ENCODE assay signal across 13 cellular contexts in the genomic region with DNA sequence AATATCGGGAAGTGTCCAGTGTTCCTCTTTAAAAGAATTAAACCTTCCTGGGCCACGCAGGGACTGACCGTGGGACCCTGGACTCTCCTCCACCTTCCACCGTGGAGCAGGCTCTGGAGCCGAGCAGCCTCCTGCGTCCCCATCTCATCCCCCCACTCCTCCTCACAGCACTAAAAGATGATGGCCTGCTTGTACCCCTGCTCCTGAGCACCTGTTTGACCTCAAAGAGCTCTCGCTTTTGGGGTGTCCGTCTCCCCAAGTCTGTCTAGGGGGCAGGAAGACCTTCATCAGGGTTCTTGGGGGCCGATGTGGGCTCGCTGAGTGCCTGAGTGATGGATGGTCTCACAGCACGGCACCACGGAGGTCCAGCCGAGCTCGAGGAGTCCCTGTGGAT. TPM values are rescaled to one million over a fixed set of nuclear protein-coding genes. Genes with fewer than 3 reads are reported as not detected.
DNase-seq lines count a peak whose midpoint lies in the region; ATAC-seq and TF ChIP-seq lines count a peak whose summit lies in the region.
"Had no signal": no experiment of that assay in that cellular context is flagged by ENCODE, and none has a peak within 500 bp of the region (broad histone marks: within the 10 kb centered on the region; RNA-seq: fewer than 3 reads in every experiment).

No MANE protein-coding gene starts in this region.

- dilution Hi-C loops in mammary epithelial cell (cut with HindIII; ENCODE audit: low sequenced_read_pairs), result no loop called here

- no peak for DNase-seq in activated naive CD8-positive, alpha-beta T cell treated with anti-CD3 and anti-CD28 coated beads, Interleukin-2, amount 50 U/mL, for 24 hours
- no peak for DNase-seq in mammary epithelial cell
- no peak for DNase-seq in mesenchymal stem cell
- DNase-seq in upper lobe of right lung, result peak; percentile 51
- no peak for DNase-seq in naive thymus-derived CD4-positive, alpha-beta T cell
- no peak for DNase-seq in DMS 273 (lab: John Stamatoyannopoulos, UW; ENCODE audit: unreplicated experiment)
- DNase-seq: activated CD4-positive, CD25-positive, alpha-beta regulatory T cell treated with anti-CD3 and anti-CD28 coated beads, Interleukin-2, amount 50 U/mL, for 72 hours; activated T-cell treated with anti-CD3 and anti-CD28 coated beads, Interleukin-2, amount 50 U/mL, for 4 hours; brain microvascular endothelial cell; left ventricle myocardium inferior had no signal

- H3K4me2 ChIP-seq in mammary epithelial cell (ENCODE audit: insufficient read depth, low read depth, low read length) (peak overlapping the region; percentile 92), mesenchymal stem cell (ENCODE audit: low read length, poor library complexity, severe bottlenecking) (no peak overlapping the region)

- no peak overlapping the region for H2BK15ac ChIP-seq in mesenchymal stem cell (ENCODE audit: low read depth, poor library complexity, severe bottlenecking)

- TF ChIP-seq CTCF in mammary epithelial cell (conservative IDR thresholded peaks at IDR 0.05 in 1 of 2, IDR thresholded peaks at IDR 0.05 in 1 of 2; ENCODE audit: extremely low read depth in 1 of 2, insufficient read depth in 1 of 2, low read depth in 1 of 2, low read length in 2 of 2) (no peak), upper lobe of right lung (IDR thresholded peaks at IDR 0.05) (no peak)

- H3K4ac ChIP-seq in mesenchymal stem cell (ENCODE audit: low read depth in 1 of 2, low read length in 2 of 2), result no peak overlapping the region

- H2BK12ac ChIP-seq in mesenchymal stem cell (ENCODE audit: low read length in 2 of 2), result no peak overlapping the region

- POLR2A ChIA-PET in naive thymus-derived CD4-positive, alpha-beta T cell (lab: Charles Lee), result no interaction called here

- H3K27ac Mint-ChIP-seq in activated naive CD8-positive, alpha-beta T cell, result no peak overlapping the region
- no peak overlapping the region for H3K27ac Mint-ChIP-seq in activated naive CD8-positive, alpha-beta T cell treated with anti-CD3 and anti-CD28 coated beads, Interleukin-2, amount 50 U/mL, for 24 hours
- H3K27ac Mint-ChIP-seq in naive thymus-derived CD4-positive, alpha-beta T cell, result no peak overlapping the region

- H3K36me3 Mint-ChIP-seq in activated naive CD8-positive, alpha-beta T cell, result peaks cover 2% of the 10 kb centered on the region
- no peaks in the 10 kb centered on the region for H3K36me3 Mint-ChIP-seq in activated naive CD8-positive, alpha-beta T cell treated with anti-CD3 and anti-CD28 coated beads, Interleukin-2, amount 50 U/mL, for 24 hours (ENCODE audit: low read depth)
- no peaks in the 10 kb centered on the region for H3K36me3 Mint-ChIP-seq in naive thymus-derived CD4-positive, alpha-beta T cell

- BruUV-seq in mammary epithelial cell (replicated peaks; lab: Mats Ljungman, UMichigan), result no TSS peak

- no peak overlapping the region for H2BK5ac ChIP-seq in mesenchymal stem cell (ENCODE audit: low read depth, low read length, poor library complexity, severe bottlenecking)

- H4K8ac ChIP-seq in mesenchymal stem cell (ENCODE audit: low read length), result no peak overlapping the region

- no peak overlapping the region for H3K23ac ChIP-seq in mesenchymal stem cell (ENCODE audit: low read length in 2 of 2)

- H4K91ac ChIP-seq in mesenchymal stem cell (ENCODE audit: low read length), result no peak overlapping the region

- H3K36me3 ChIP-seq in mammary epithelial cell (ENCODE audit: insufficient read depth, low read length) (peaks cover 5% of the 10 kb centered on the region), mesenchymal stem cell (ENCODE audit: control insufficient read depth in 1 of 2, insufficient read depth in 2 of 2, low read depth in 1 of 2, low read length in 2 of 2) (no peaks in the 10 kb centered on the region), upper lobe of right lung (no peaks in the 10 kb centered on the region)
- no peaks in the 10 kb centered on the region for H3K36me3 ChIP-seq in naive thymus-derived CD4-positive, alpha-beta T cell (ENCODE audit: control insufficient read depth in 2 of 3, insufficient read depth in 3 of 3, low read length in 3 of 3)
- H3K36me3 ChIP-seq: brain microvascular endothelial cell, left ventricle myocardium inferior had no signal

- H2BK120ac ChIP-seq in mesenchymal stem cell (ENCODE audit: low read depth, low read length), result no peak overlapping the region

- H3K27ac ChIP-seq in mammary epithelial cell (ENCODE audit: insufficient read depth, low read depth, low read length) (peak overlapping the region; percentile 77), mesenchymal stem cell (ENCODE audit: low read length, poor library complexity, severe bottlenecking) (no peak overlapping the region), upper lobe of right lung (no peak overlapping the region)
- no peak overlapping the region for H3K27ac ChIP-seq in naive thymus-derived CD4-positive, alpha-beta T cell (ENCODE audit: low read depth, low read length)
- H3K27ac ChIP-seq: brain microvascular endothelial cell, left ventricle myocardium inferior, SJSA1 had no signal

- H2AFZ ChIP-seq in mammary epithelial cell (ENCODE audit: low read depth, low read length) (no peak overlapping the region), mesenchymal stem cell (ENCODE audit: low read depth, low read length) (no peak overlapping the region)

- H3K79me2 ChIP-seq in mammary epithelial cell (ENCODE audit: insufficient read depth, low read length), result peaks cover 59% of the 10 kb centered on the region

- H3K4me1 ChIP-seq in mammary epithelial cell (ENCODE audit: insufficient read depth, low read length) (peaks cover 27% of the 10 kb centered on the region), mesenchymal stem cell (ENCODE audit: control insufficient read depth, insufficient read depth, low read depth, low read length) (peaks cover 22% of the 10 kb centered on the region), upper lobe of right lung (peaks cover 16% of the 10 kb centered on the region)
- H3K4me1 ChIP-seq in naive thymus-derived CD4-positive, alpha-beta T cell (ENCODE audit: control insufficient read depth in 2 of 2, insufficient read depth in 2 of 2, low read length in 2 of 2), result no peaks in the 10 kb centered on the region

- H3K4me3 ChIP-seq in mammary epithelial cell (replicated peaks in 1 of 3; ENCODE audit: insufficient read depth in 1 of 3, low read depth in 2 of 3, low read length in 3 of 3), result peak overlapping the region in 1 of 3 experiments; percentile 91
- peak overlapping the region in 1 of 2 experiments; percentile 87 for H3K4me3 ChIP-seq in mesenchymal stem cell (ENCODE audit: insufficient read depth in 1 of 2, low read depth in 1 of 2, low read length in 2 of 2)
- H3K4me3 ChIP-seq in upper lobe of right lung, result no peak overlapping the region
- H3K4me3 ChIP-seq in naive thymus-derived CD4-positive, alpha-beta T cell (ENCODE audit: low read length), result no peak overlapping the region

- H3K27me3 ChIP-seq in mammary epithelial cell (ENCODE audit: insufficient read depth, low read length), result no peaks in the 10 kb centered on the region
- no peaks in the 10 kb centered on the region for H3K27me3 ChIP-seq in mesenchymal stem cell (ENCODE audit: control insufficient read depth in 1 of 2, insufficient read depth in 1 of 2, low read length in 2 of 2)
- peaks cover 3% of the 10 kb centered on the region for H3K27me3 ChIP-seq in upper lobe of right lung
- peaks cover 0 to 2% of the 10 kb centered on the region in 2 donors for H3K27me3 ChIP-seq in naive thymus-derived CD4-positive, alpha-beta T cell (ENCODE audit: control insufficient read depth in 2 of 2, insufficient read depth in 2 of 2, low read length in 2 of 2)
- H3K27me3 ChIP-seq: brain microvascular endothelial cell, SJSA1 had no signal

- H2AK5ac ChIP-seq in mesenchymal stem cell (ENCODE audit: low read length, severe bottlenecking), result peak overlapping the region; percentile 10

- H3K4me3 Mint-ChIP-seq in activated naive CD8-positive, alpha-beta T cell, result peak overlapping the region; percentile 59
- H3K4me3 Mint-ChIP-seq in activated naive CD8-positive, alpha-beta T cell treated with anti-CD3 and anti-CD28 coated beads, Interleukin-2, amount 50 U/mL, for 24 hours, result no peak overlapping the region
- H3K4me3 Mint-ChIP-seq in naive thymus-derived CD4-positive, alpha-beta T cell, result peak overlapping the region in 4 of 10 donors; percentile 33 to 77 (median 60)

- CTCF ChIA-PET in mammary epithelial cell (lab: Charles Lee; ENCODE audit: low non-redundant PET), result interaction anchor here (0.6 to 1.9 kb wide), 4 partner anchors 10 to 120 kb away, joined by 4 to 13 read pairs (median 4); no protein-coding TSS in a partner anchor
- CTCF ChIA-PET in naive thymus-derived CD4-positive, alpha-beta T cell (lab: Charles Lee), result no interaction called here

- H3K9me3 Mint-ChIP-seq in activated naive CD8-positive, alpha-beta T cell (ENCODE audit: low read depth), result no peaks in the 10 kb centered on the region
- no peaks in the 10 kb centered on the region for H3K9me3 Mint-ChIP-seq in activated naive CD8-positive, alpha-beta T cell treated with anti-CD3 and anti-CD28 coated beads, Interleukin-2, amount 50 U/mL, for 24 hours
- H3K9me3 Mint-ChIP-seq in naive thymus-derived CD4-positive, alpha-beta T cell, result peaks cover 0 to 5% (median 0%) of the 10 kb centered on the region in 11 donors
- H3K9me3 Mint-ChIP-seq: activated T-cell treated with anti-CD3 and anti-CD28 coated beads, Interleukin-2, amount 50 U/mL, for 4 hours had no signal

- H3K79me1 ChIP-seq in mesenchymal stem cell (replicated peaks; ENCODE audit: low read length, poor library complexity, severe bottlenecking), result no peaks in the 10 kb centered on the region

- H4K20me1 ChIP-seq in mammary epithelial cell (ENCODE audit: insufficient read depth, low read length), result no peaks in the 10 kb centered on the region

- H3K18ac ChIP-seq in mesenchymal stem cell (ENCODE audit: low read depth in 1 of 2, low read length in 2 of 2), result no peak overlapping the region

- peaks cover 5% of the 10 kb centered on the region for H3K4me1 Mint-ChIP-seq in activated naive CD8-positive, alpha-beta T cell (ENCODE audit: low read depth)
- H3K4me1 Mint-ChIP-seq in activated naive CD8-positive, alpha-beta T cell treated with anti-CD3 and anti-CD28 coated beads, Interleukin-2, amount 50 U/mL, for 24 hours, result peaks cover 7% of the 10 kb centered on the region
- H3K4me1 Mint-ChIP-seq in naive thymus-derived CD4-positive, alpha-beta T cell, result peaks cover 0 to 5% (median 0%) of the 10 kb centered on the region in 7 donors

- WGBS in mammary epithelial cell (ENCODE audit: low coverage, missing lambda C conversion rate), result 100% methylated on average over 11 of the region's 14 CpGs
- WGBS in mesenchymal stem cell, result 91% methylated on average over 14 of the region's 14 CpGs

- H3K14ac ChIP-seq in mesenchymal stem cell (ENCODE audit: low read length in 2 of 2), result no peak overlapping the region

- ATAC-seq in activated naive CD8-positive, alpha-beta T cell treated with anti-CD3 and anti-CD28 coated beads, Interleukin-2, amount 50 U/mL, for 24 hours, result no peak
- ATAC-seq in upper lobe of right lung, result no peak
- no peak for ATAC-seq in naive thymus-derived CD4-positive, alpha-beta T cell
- ATAC-seq in GM21825 (IDR thresholded peaks at IDR 0.05; ENCODE audit: unreplicated experiment), result no peak

- H3K9ac ChIP-seq in mammary epithelial cell (ENCODE audit: insufficient read depth, low read length) (peak overlapping the region; percentile 71), mesenchymal stem cell (ENCODE audit: low read length) (peak overlapping the region; percentile 64)

- H3K27me3 Mint-ChIP-seq in activated naive CD8-positive, alpha-beta T cell, result peaks cover 25% of the 10 kb centered on the region
- peaks cover 51% of the 10 kb centered on the region for H3K27me3 Mint-ChIP-seq in activated naive CD8-positive, alpha-beta T cell treated with anti-CD3 and anti-CD28 coated beads, Interleukin-2, amount 50 U/mL, for 24 hours
- peaks cover 41 to 68% (median 59%) of the 10 kb centered on the region in 5 donors for H3K27me3 Mint-ChIP-seq in naive thymus-derived CD4-positive, alpha-beta T cell

- in situ Hi-C loops in mammary epithelial cell (cut with MboI; ENCODE audit: low sequenced_read_pairs in 2 of 2), result no loop called here

- intact Hi-C loops in mammary epithelial cell (cut with micrococcal nuclease), result loop anchor here (1.0 kb wide), 1 partner anchor 100 kb away; no protein-coding TSS in a partner anchor
- intact Hi-C loops in upper lobe of right lung (cut with DNase I), result no loop called here
- intact Hi-C loops in naive thymus-derived CD4-positive, alpha-beta T cell (cut with micrococcal nuclease), result no loop called here

- H3K9me3 ChIP-seq in mammary epithelial cell (replicated peaks; ENCODE audit: insufficient read depth, low read length) (no peaks in the 10 kb centered on the region), mesenchymal stem cell (ENCODE audit: control insufficient read depth, low read length) (no peaks in the 10 kb centered on the region), upper lobe of right lung (no peaks in the 10 kb centered on the region)
- no peaks in the 10 kb centered on the region for H3K9me3 ChIP-seq in naive thymus-derived CD4-positive, alpha-beta T cell (ENCODE audit: control insufficient read depth in 2 of 3, low read length in 3 of 3)
- H3K9me3 ChIP-seq: left ventricle myocardium inferior had no signal

RNA-seq across cellular contexts. Expression of a gene that starts 1.2 kb away (rescaled TPM):
- total RNA-seq in mammary epithelial cell, result 1,000 to 10,000 TPM in 1 of 2 donors, 100 to 1,000 TPM in 1; 574 to 1,408 TPM
- 1,215 TPM for polyA plus RNA-seq in mammary epithelial cell
- 602 TPM for polyA minus RNA-seq in mammary epithelial cell
- 8.4 TPM for polyA plus RNA-seq in mesenchymal stem cell (2013, experiment 1 of 2)
- 6.9 TPM for polyA plus RNA-seq in mesenchymal stem cell (2013, experiment 2 of 2)
- 148 TPM for total RNA-seq in upper lobe of right lung
- total RNA-seq in naive thymus-derived CD4-positive, alpha-beta T cell, result under 1 TPM in 3 of 5 experiments, not detected in 2; 0.12 to 0.37 (median 0.22) TPM
- polyA plus RNA-seq in naive thymus-derived CD4-positive, alpha-beta T cell, result not detected

Comparison
In these comparisons a context has a peak if more than half of its experiments do, and no peak if none do; other contexts are left out.
1. RNA of a gene that starts 1.2 kb away (total RNA-seq): 574 to 1,408 TPM in mammary epithelial cell and 148 TPM in upper lobe of right lung (single experiment); 0.12 to 0.37 TPM in naive thymus-derived CD4-positive, alpha-beta T cell; every median in the first group is over 100 times any median in the second.